ENCODE assay signal across 21 cellular contexts in the genomic region with DNA sequence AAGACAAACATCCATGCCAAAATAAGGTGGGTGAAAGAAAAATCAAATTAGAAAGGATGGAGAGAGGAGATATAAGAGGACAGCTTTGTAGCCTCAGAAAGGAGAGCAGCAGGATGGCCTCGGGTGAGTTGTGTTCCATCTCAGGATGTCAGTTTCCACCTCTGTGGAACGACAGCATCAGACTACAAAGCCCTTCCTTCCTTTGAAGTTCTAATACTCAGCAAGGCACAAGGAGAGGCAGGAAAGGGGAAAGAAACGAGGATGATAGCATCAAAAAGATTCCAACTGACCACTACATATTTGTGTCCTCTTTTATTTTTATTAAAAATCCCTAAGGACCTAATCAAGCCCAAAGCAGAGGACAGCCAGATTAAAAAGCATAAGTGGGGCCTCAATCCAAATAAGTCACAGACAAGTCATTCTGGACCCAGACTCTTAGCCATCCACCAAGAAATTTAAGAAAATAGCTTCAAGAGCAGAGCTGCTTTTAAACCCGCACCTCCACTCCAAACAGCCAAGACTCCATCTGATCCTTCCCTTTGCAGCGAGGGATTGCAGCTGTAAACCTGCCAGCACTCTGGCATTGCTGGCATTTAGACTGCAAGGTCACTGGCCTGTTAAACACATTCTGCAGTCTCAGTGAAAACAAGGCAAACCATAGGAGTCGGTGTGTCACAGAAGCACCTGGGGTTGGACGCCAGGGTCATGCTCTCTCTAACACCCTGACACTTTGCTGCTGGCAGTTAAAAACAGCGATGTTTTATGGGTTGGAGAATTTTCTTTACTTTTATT.
DNase-seq lines count a peak whose midpoint lies in the region; ATAC-seq and TF ChIP-seq lines count a peak whose summit lies in the region.
"Had no signal": no experiment of that assay in that cellular context is flagged by ENCODE, and none has a peak within 500 bp of the region (broad histone marks: within the 10 kb centered on the region; RNA-seq: fewer than 3 reads in every experiment).

No MANE protein-coding gene starts in this region.

- no peaks in the 10 kb centered on the region for H3K27me3 Mint-ChIP-seq in effector memory CD8-positive, alpha-beta T cell
- H3K27me3 Mint-ChIP-seq: central memory CD8-positive, alpha-beta T cell had no signal

- no peak for TF ChIP-seq RAD21 in IMR-90 (IDR thresholded peaks at IDR 0.05; ENCODE audit: low read length)

- no TSS peak for BruUV-seq in IMR-90 (replicated peaks; lab: Mats Ljungman, UMichigan)

- dilution Hi-C loops in IMR-90 (cut with HindIII; ENCODE audit: low sequenced_read_pairs, unreplicated experiment): no loop called here

- H2BK120ac ChIP-seq in IMR-90 (ENCODE audit: low read depth, low read length): no peak overlapping the region

- H3K36me3 Mint-ChIP-seq in effector memory CD8-positive, alpha-beta T cell (ENCODE audit: insufficient read depth): no peaks in the 10 kb centered on the region

- no peak for TF ChIP-seq POLR2A in IMR-90 (IDR thresholded peaks at IDR 0.05; ENCODE audit: low read depth, low read length)

- H3K27ac ChIP-seq in IMR-90 (ENCODE audit: insufficient read depth, low read length): no peak overlapping the region
- H3K27ac ChIP-seq in ascending aorta: peak overlapping the region; percentile 36 to 44
- H3K27ac ChIP-seq: neutrophil, skin epidermis had no signal

- H3K23ac ChIP-seq in IMR-90 (ENCODE audit: low read depth, low read length): no peak overlapping the region

- POLR2A ChIA-PET in IMR-90 (lab: Charles Lee; ENCODE audit: unreplicated experiment): no interaction called here

- no peaks in the 10 kb centered on the region for H3K36me3 ChIP-seq in IMR-90 (ENCODE audit: control insufficient read depth, insufficient read depth, low read length)
- H3K36me3 ChIP-seq in ascending aorta: no peaks in the 10 kb centered on the region
- H3K36me3 ChIP-seq: neutrophil had no signal

- H3K18ac ChIP-seq in IMR-90 (ENCODE audit: low read depth, low read length): no peak overlapping the region

- H3K4me2 ChIP-seq in IMR-90 (ENCODE audit: low read depth, low read length): no peak overlapping the region

- H3K4me3 ChIP-seq in IMR-90 (ENCODE audit: insufficient read depth, low read depth, low read length): no peak overlapping the region
- H3K4me3 ChIP-seq in ascending aorta: no peak overlapping the region
- H3K4me3 ChIP-seq: skin epidermis had no signal

- no peak overlapping the region for H4K5ac ChIP-seq in IMR-90 (ENCODE audit: low read depth, low read length)

- H3K9me3 ChIP-seq in IMR-90 (ENCODE audit: control insufficient read depth, insufficient read depth, low read length) (peaks cover 3% of the 10 kb centered on the region), ascending aorta (no peaks in the 10 kb centered on the region)
- H3K9me3 ChIP-seq: neutrophil had no signal

- no peak overlapping the region for H3K9ac ChIP-seq in IMR-90 (ENCODE audit: low read depth, low read length)

- no peak overlapping the region for H4K91ac ChIP-seq in IMR-90 (ENCODE audit: insufficient read depth, low read depth, low read length)

- no peak overlapping the region for H3K4ac ChIP-seq in IMR-90 (ENCODE audit: low read depth, low read length)

- H3K14ac ChIP-seq in IMR-90 (replicated peaks; ENCODE audit: low read depth, low read length): no peak overlapping the region

- H3K9me3 Mint-ChIP-seq in effector memory CD8-positive, alpha-beta T cell: peaks cover 0 to 3% of the 10 kb centered on the region in 2 donors
- H3K9me3 Mint-ChIP-seq: activated naive CD8-positive, alpha-beta T cell treated with anti-CD3 and anti-CD28 coated beads, Interleukin-2, amount 50 U/mL, for 24 hours had no signal

- no peak overlapping the region for H2BK5ac ChIP-seq in IMR-90 (ENCODE audit: low read depth, low read length, poor library complexity, severe bottlenecking)

- H2BK15ac ChIP-seq in IMR-90 (ENCODE audit: low read depth, low read length): no peak overlapping the region

- H3K27ac Mint-ChIP-seq in effector memory CD8-positive, alpha-beta T cell: no peak overlapping the region
- H3K27ac Mint-ChIP-seq: activated naive CD8-positive, alpha-beta T cell treated with anti-CD3 and anti-CD28 coated beads, Interleukin-2, amount 50 U/mL, for 24 hours had no signal

- H3K79me1 ChIP-seq in IMR-90 (ENCODE audit: low read depth in 1 of 2, low read length in 2 of 2): no peaks in the 10 kb centered on the region

- no peak for TF ChIP-seq CTCF in IMR-90 (conservative IDR thresholded peaks at IDR 0.05; ENCODE audit: low read depth, low read length)
- no peak for TF ChIP-seq CTCF in ascending aorta (IDR thresholded peaks at IDR 0.05)

- H3K27me3 ChIP-seq in IMR-90 (ENCODE audit: control insufficient read depth, insufficient read depth, low read length) (no peaks in the 10 kb centered on the region; the same call in 1 of the 2 replicates), ascending aorta (no peaks in the 10 kb centered on the region)
- H3K27me3 ChIP-seq: neutrophil had no signal

- H3K4me1 ChIP-seq in IMR-90 (ENCODE audit: control insufficient read depth, insufficient read depth, low read length) (peaks cover 2% of the 10 kb centered on the region; the same call in 1 of the 2 replicates), ascending aorta (peaks cover 0 to 6% of the 10 kb centered on the region in 2 donors)

- no peak overlapping the region for H2BK20ac ChIP-seq in IMR-90 (ENCODE audit: low read depth, low read length)

- H3K4me1 Mint-ChIP-seq in effector memory CD8-positive, alpha-beta T cell (ENCODE audit: low read depth in 2 of 2): no peaks in the 10 kb centered on the region
- H3K4me1 Mint-ChIP-seq: activated naive CD8-positive, alpha-beta T cell treated with anti-CD3 and anti-CD28 coated beads, Interleukin-2, amount 50 U/mL, for 24 hours; central memory CD8-positive, alpha-beta T cell had no signal

- ATAC-seq in IMR-90 (ENCODE audit: low read depth) (peak; percentile 71), GM18502 (IDR thresholded peaks at IDR 0.05; ENCODE audit: poor library complexity, unreplicated experiment) (no peak), GM18867 (IDR thresholded peaks at IDR 0.05; ENCODE audit: unreplicated experiment) (no peak)
- no peak for ATAC-seq in effector memory CD8-positive, alpha-beta T cell (replicated peaks)
- ATAC-seq: activated naive CD8-positive, alpha-beta T cell treated with anti-CD3 and anti-CD28 coated beads, Interleukin-2, amount 50 U/mL, for 24 hours had no signal

- no peak overlapping the region for H3K56ac ChIP-seq in IMR-90 (ENCODE audit: extremely low read depth, insufficient read depth, low read length)

- no peaks in the 10 kb centered on the region for H3K9me1 ChIP-seq in IMR-90 (ENCODE audit: insufficient read depth, low read length)

- H4K8ac ChIP-seq in IMR-90 (ENCODE audit: low read depth in 2 of 2, low read length in 2 of 2): no peak overlapping the region

- in situ Hi-C loops in IMR-90 (cut with MboI; ENCODE audit: low sequenced_read_pairs): no loop called here

- H3K4me3 Mint-ChIP-seq in effector memory CD8-positive, alpha-beta T cell: no peak overlapping the region
- H3K4me3 Mint-ChIP-seq: activated naive CD8-positive, alpha-beta T cell treated with anti-CD3 and anti-CD28 coated beads, Interleukin-2, amount 50 U/mL, for 24 hours; central memory CD8-positive, alpha-beta T cell had no signal

- CTCF ChIA-PET in IMR-90 (lab: Yijun Ruan, JAX): no interaction called here

- no peaks in the 10 kb centered on the region for H4K20me1 ChIP-seq in IMR-90 (ENCODE audit: insufficient read depth, low read length)

- DNase-seq in IMR-90 (no peak), ascending aorta (ENCODE audit: low spot score in 2 of 2) (no peak), islet precursor cell (peak; percentile 69), retina (peak; percentile 11), NCI-H2107 (lab: John Stamatoyannopoulos, UW) (no peak)
- DNase-seq in effector memory CD8-positive, alpha-beta T cell: no peak
- DNase-seq: activated CD4-positive, CD25-positive, alpha-beta regulatory T cell; activated naive CD8-positive, alpha-beta T cell treated with anti-CD3 and anti-CD28 coated beads, Interleukin-2, amount 50 U/mL, for 24 hours; effector CD8-positive, alpha-beta T cell; hippocampal formation; KBM-7; kidney; NCI-H1092; NCI-H2081 treated with DMSO at 0.1 percent for 48 hours; NCI-H510A treated with DMSO at 0.1 percent for 48 hours; stimulated activated CD4-positive, alpha-beta T cell treated with anti-CD3 and anti-CD28 coated beads, Interleukin-4, amount 100 ng/mL, for 4 hours had no signal

- no peak overlapping the region for H2AFZ ChIP-seq in IMR-90 (replicated peaks; ENCODE audit: low read length, poor library complexity)

- intact Hi-C loops in IMR-90 (cut with micrococcal nuclease): no loop called here
- intact Hi-C loops in ascending aorta (cut with DNase I): no loop called here

- 20% methylated on average over 1 of the region's 8 CpGs; no CpG with 5 or more reads in 1 of the 2 experiments for WGBS in IMR-90 (ENCODE audit: extremely low coverage in 2 of 2, insufficient read length in 1 of 2), 2 experiments

- no peak overlapping the region for H2AK9ac ChIP-seq in IMR-90 (replicated peaks; ENCODE audit: low read depth, low read length, poor library complexity)

- no peak overlapping the region for H2AK5ac ChIP-seq in IMR-90 (ENCODE audit: low read depth, low read length)

TF ChIP-seq in IMR-90, 13 proteins besides CTCF, POLR2A, EP300 and RAD21:
- TF ChIP-seq CEBPB (IDR thresholded peaks at IDR 0.05; ENCODE audit: low read depth, low read length): no peak
- TF ChIP-seq MAZ (IDR thresholded peaks at IDR 0.05; ENCODE audit: borderline replicate concordance, low read depth, low read length): no peak
- no peak for TF ChIP-seq BHLHE40 (IDR thresholded peaks at IDR 0.05; ENCODE audit: low read depth, low read length)
- no peak for TF ChIP-seq MXI1 (IDR thresholded peaks at IDR 0.05; ENCODE audit: borderline replicate concordance, low read depth, low read length)
- no peak for TF ChIP-seq RCOR1 (IDR thresholded peaks at IDR 0.05; ENCODE audit: insufficient replicate concordance, low read length)
- TF ChIP-seq MAFK (IDR thresholded peaks at IDR 0.05; ENCODE audit: low read depth, low read length): no peak
- TF ChIP-seq FOS (IDR thresholded peaks at IDR 0.05; ENCODE audit: low read depth, low read length): no peak

Comparison
In these comparisons a context has a peak if more than half of its experiments do, and no peak if none do; other contexts are left out.
1. DNase-seq: peak in islet precursor cell (single experiment) and retina (single experiment); none in IMR-90 (single experiment), ascending aorta (0 of 2), NCI-H2107 (single experiment) and effector memory CD8-positive, alpha-beta T cell (0 of 3).